20 cellular contexts compared by ENCODE assay signal in the genomic region with DNA sequence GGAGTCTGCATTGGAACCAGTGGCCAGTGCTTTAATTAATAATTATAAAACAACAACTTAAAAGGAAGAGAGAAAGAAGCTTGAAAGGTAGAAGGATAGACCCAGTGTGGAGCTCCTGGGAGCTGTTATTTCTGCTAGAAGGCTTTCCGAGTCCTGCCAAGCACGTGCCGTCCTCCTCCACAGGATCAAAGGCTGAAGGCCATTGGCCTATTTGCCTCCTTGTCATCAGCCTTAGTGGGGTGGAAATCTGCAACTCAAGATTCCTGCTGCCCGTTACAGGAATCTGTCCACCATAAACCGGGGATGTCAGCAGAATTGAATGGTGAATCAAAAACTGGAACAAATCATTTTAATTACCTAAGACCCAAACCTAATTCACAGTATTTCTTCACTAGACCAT.
"Had no signal": no experiment of that assay in that cellular context is flagged by ENCODE, and none has a peak within 500 bp of the region (broad histone marks: within the 10 kb centered on the region; RNA-seq: fewer than 3 reads in every experiment).

No MANE protein-coding gene starts in this region.

- H3K36me3 Mint-ChIP-seq: naive B cell had no signal

- H3K9me3 ChIP-seq: esophagus squamous epithelium, gastroesophageal sphincter, pancreas, tibial artery, upper lobe of left lung, vagina had no signal

- DNase-seq: cerebellar nuclear complex; esophagus squamous epithelium; foreskin fibroblast; kidney; left cardiac atrium; left ventricle myocardium superior; mesenchymal stem cell; naive B cell; nucleus accumbens; pancreas; stimulated activated CD4-positive, alpha-beta T cell treated with anti-CD3 and anti-CD28 coated beads, Interleukin-12 subunit alpha, Interleukin-12 subunit beta, amount 100 ng/mL, for 4 hours; stimulated activated naive CD4-positive, alpha-beta T cell treated with Interleukin-2 at 50 U/mL for 16 hours; upper lobe of left lung had no signal

- H3K4me3 Mint-ChIP-seq: dendritic cell treated with granulocyte-macrophage colony-stimulating factor and Interleukin-4, amounts not matched to agents 40 ng/mL and 50 ng/mL, for 4 days; naive B cell had no signal

- H3K27me3 ChIP-seq: esophagus squamous epithelium, gastroesophageal sphincter, pancreas, tibial artery, upper lobe of left lung, vagina had no signal

- H3K4me1 Mint-ChIP-seq: naive B cell had no signal

- H3K4me1 ChIP-seq: esophagus squamous epithelium, gastroesophageal sphincter, pancreas, tibial artery, upper lobe of left lung, vagina had no signal

- H3K36me3 ChIP-seq: gastroesophageal sphincter, pancreas, tibial artery, upper lobe of left lung, vagina had no signal

- H3K9me3 Mint-ChIP-seq: dendritic cell treated with granulocyte-macrophage colony-stimulating factor and Interleukin-4, amounts not matched to agents 40 ng/mL and 50 ng/mL, for 4 days had no signal

- H3K4me3 ChIP-seq: esophagus squamous epithelium, gastroesophageal sphincter, lung, pancreas, skin epidermis, tibial artery, upper lobe of left lung, vagina had no signal

- H3K27ac Mint-ChIP-seq: dendritic cell treated with granulocyte-macrophage colony-stimulating factor and Interleukin-4, amounts not matched to agents 40 ng/mL and 50 ng/mL, for 4 days; naive B cell; progenitor cell of endocrine pancreas had no signal
